In the genomic region with DNA sequence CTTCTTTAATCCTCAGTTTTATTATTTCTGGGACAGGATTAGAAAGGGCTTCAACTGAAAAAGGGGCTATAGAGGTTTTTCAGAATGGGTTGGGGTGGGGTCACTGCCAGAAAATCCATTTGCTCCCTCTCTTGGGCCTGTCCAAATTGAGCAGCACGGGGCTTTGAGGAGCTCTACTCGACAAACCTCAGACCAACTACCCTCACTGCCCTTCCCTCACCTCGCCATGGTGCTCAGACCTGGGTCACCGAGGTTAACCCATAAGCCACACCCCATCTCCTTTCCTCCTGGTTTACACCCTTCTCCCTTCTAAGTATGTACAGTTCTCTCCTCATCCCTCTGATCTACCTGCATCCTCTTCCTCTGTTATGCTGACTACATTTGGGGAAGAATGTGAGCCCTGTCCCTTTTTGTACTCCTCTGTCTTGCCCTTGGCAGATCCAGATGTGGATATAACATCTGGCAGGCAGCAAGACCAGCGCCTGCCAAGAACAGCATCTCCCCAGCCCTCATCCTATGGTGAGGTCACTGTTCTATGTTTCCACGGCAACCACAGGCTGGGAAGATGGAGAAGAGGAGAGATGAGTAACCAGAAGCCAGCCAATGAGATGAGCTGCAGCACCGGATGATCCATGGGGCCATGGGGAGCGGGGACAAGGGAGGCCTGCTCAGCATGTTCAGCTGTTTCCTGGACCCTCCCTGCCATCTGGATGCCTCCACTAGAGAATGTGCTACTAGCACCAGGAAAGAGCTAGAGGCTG, we compare ENCODE assay signal across 9 cellular contexts. TPM values are rescaled to one million over a fixed set of nuclear protein-coding genes. Genes with fewer than 3 reads are reported as not detected.
A peak's percentile ranks its signal among the peaks of the same experiment; 100 is the strongest.
DNase-seq lines count a peak whose midpoint lies in the region; ATAC-seq and TF ChIP-seq lines count a peak whose summit lies in the region.
"Had no signal": no experiment of that assay in that cellular context is flagged by ENCODE, and none has a peak within 500 bp of the region (broad histone marks: within the 10 kb centered on the region; RNA-seq: fewer than 3 reads in every experiment).

No MANE protein-coding gene starts in this region.

- H3K4me1 Mint-ChIP-seq in nephron progenitor cell: peaks cover 50% of the 10 kb centered on the region

- H3K36me3 Mint-ChIP-seq in nephron progenitor cell (ENCODE audit: low read depth): no peaks in the 10 kb centered on the region

- peak; percentile 89 for DNase-seq in DMS53 treated with DMSO at 0.1 percent for 48 hours (lab: John Stamatoyannopoulos, UW; ENCODE audit: unreplicated experiment)
- peak; percentile 73 for DNase-seq in NCI-H2196 (lab: John Stamatoyannopoulos, UW; ENCODE audit: unreplicated experiment)
- DNase-seq in dermis blood vessel endothelial cell: peak; percentile 73
- peak; percentile 23 for DNase-seq in nephron progenitor cell
- DNase-seq in activated T-cell treated with anti-CD3 and anti-CD28 coated beads, Interleukin-2, amount 50 U/mL, for 48 hours: no peak
- DNase-seq in activated CD8-positive, alpha-beta memory T cell treated with anti-CD3 and anti-CD28 coated beads, Interleukin-2, amount 50 U/mL, for 4 hours: no peak
- no peak for DNase-seq in NOMO-1 (lab: John Stamatoyannopoulos, UW; ENCODE audit: unreplicated experiment in 2 of 2)

- no peaks in the 10 kb centered on the region for H3K9me3 Mint-ChIP-seq in nephron progenitor cell

- peaks cover 12% of the 10 kb centered on the region for H3K27me3 Mint-ChIP-seq in nephron progenitor cell (ENCODE audit: low read depth, poor library complexity)

- no peak for ATAC-seq in GM19467 (IDR thresholded peaks at IDR 0.05; ENCODE audit: unreplicated experiment)

- no peak for TF ChIP-seq CTCF in nephron progenitor cell (IDR thresholded peaks at IDR 0.05)

- no peak overlapping the region for H3K27ac Mint-ChIP-seq in nephron progenitor cell

- no peak overlapping the region for H3K4me3 Mint-ChIP-seq in nephron progenitor cell

RNA-seq across cellular contexts. Expression of gene FABP3, which starts 3.7 kb away (rescaled TPM):
- total RNA-seq in dermis blood vessel endothelial cell: 0.51 and 1.1 TPM in 2 replicates
- total RNA-seq: HT-29 had no signal

RNA-seq across cellular contexts. Expression of gene SERINC2, which starts 36.5 kb away (rescaled TPM):
- 4.8 and 12.9 TPM in 2 replicates for total RNA-seq in dermis blood vessel endothelial cell

Comparison
In these comparisons a context has a peak if more than half of its experiments do, and no peak if none do; other contexts are left out.
1. DNase-seq: peak in DMS53 treated with DMSO at 0.1 percent for 48 hours (single experiment), NCI-H2196 (single experiment), dermis blood vessel endothelial cell (single experiment) and nephron progenitor cell (single experiment); none in activated T-cell treated with anti-CD3 and anti-CD28 coated beads, Interleukin-2, amount 50 U/mL, for 48 hours (0 of 2), activated CD8-positive, alpha-beta memory T cell treated with anti-CD3 and anti-CD28 coated beads, Interleukin-2, amount 50 U/mL, for 4 hours (single experiment) and NOMO-1 (0 of 2).